Comparison of ENCODE assay signal across 16 cellular contexts in genomic region chr12:124562796-124563181, GRCh38.
"Had no signal": no experiment of that assay in that cellular context is flagged by ENCODE, and none has a peak within 500 bp of the region (broad histone marks: within the 10 kb centered on the region; RNA-seq: fewer than 3 reads in every experiment).

No MANE protein-coding gene starts in this region.

- FAIRE-seq: kidney had no signal

- H3K36me3 Mint-ChIP-seq: activated naive CD8-positive, alpha-beta T cell treated with anti-CD3 and anti-CD28 coated beads, Interleukin-2, amount 10 ng/mL, durations not matched to agents 7 days and 5 days had no signal

- ATAC-seq: stimulated activated naive CD8-positive, alpha-beta T cell treated with anti-CD3 and anti-CD28 coated beads, Interleukin-15, Interleukin-2, amounts not matched to agents 100 U/mL and 50 U/mL, for 24 hours; upper lobe of right lung had no signal

- H3K36me3 ChIP-seq: breast epithelium, ovary, suprapubic skin, upper lobe of right lung had no signal

- H3K27me3 ChIP-seq: breast epithelium, ovary, suprapubic skin, upper lobe of right lung had no signal

- H3K4me3 ChIP-seq: breast epithelium, ovary, suprapubic skin, upper lobe of right lung had no signal

- H3K9me3 ChIP-seq: breast epithelium, ovary, suprapubic skin, upper lobe of right lung had no signal

- H3K27ac Mint-ChIP-seq: activated naive CD8-positive, alpha-beta T cell treated with anti-CD3 and anti-CD28 coated beads, Interleukin-2, amount 10 ng/mL, durations not matched to agents 7 days and 5 days; activated T-helper 1 cell treated with anti-CD3 and anti-CD28 coated beads, Interleukin-12 subunit alpha, Interleukin-12 subunit beta, Interleukin-2, Interleukin-4 antibody, amounts not matched to agents 30 ng/mL and 10 ng/mL and 1 ng/mL, durations not matched to agents 14 hours and 24 hours and 36 hours; T-helper 2 cell treated with Interferon-gamma antibody and Interleukin-4, amounts not matched to agents 5 μg/mL and 100 μg/mL, for 36 hours had no signal

- H3K27ac ChIP-seq: ovary, upper lobe of right lung had no signal

- H3K4me3 Mint-ChIP-seq: activated naive CD8-positive, alpha-beta T cell treated with anti-CD3 and anti-CD28 coated beads, Interleukin-2, amount 10 ng/mL, durations not matched to agents 7 days and 5 days; activated T-helper 1 cell treated with anti-CD3 and anti-CD28 coated beads, Interleukin-12 subunit alpha, Interleukin-12 subunit beta, Interleukin-2, Interleukin-4 antibody, amounts not matched to agents 30 ng/mL and 10 ng/mL and 1 ng/mL, durations not matched to agents 14 hours and 24 hours and 36 hours; T-helper 2 cell treated with Interferon-gamma antibody and Interleukin-4, amounts not matched to agents 5 μg/mL and 100 μg/mL, for 36 hours had no signal

- DNase-seq: activated CD4-positive, alpha-beta T cell treated with anti-CD3 and anti-CD28 coated beads, Interleukin-2, amount 50 U/mL, for 1 hour; activated naive CD4-positive, alpha-beta T cell; activated naive CD8-positive, alpha-beta T cell treated with anti-CD3 and anti-CD28 coated beads, Interleukin-2, amount 10 ng/mL, durations not matched to agents 7 days and 5 days; foreskin fibroblast; glutamatergic neuron; hypothalamus; ovary; stimulated activated CD4-positive, alpha-beta T cell treated with anti-CD3 and anti-CD28 coated beads, Interleukin-15, amount 100 ng/mL, for 24 hours; stimulated activated CD4-positive, alpha-beta T cell treated with anti-CD3 and anti-CD28 coated beads, Interleukin-4, amount 100 ng/mL, for 1 hour; stimulated activated naive CD8-positive, alpha-beta T cell treated with anti-CD3 and anti-CD28 coated beads, Interleukin-15, Interleukin-2, amounts not matched to agents 100 U/mL and 50 U/mL, for 24 hours; upper lobe of right lung had no signal

- H3K9me3 Mint-ChIP-seq: activated naive CD8-positive, alpha-beta T cell treated with anti-CD3 and anti-CD28 coated beads, Interleukin-2, amount 10 ng/mL, durations not matched to agents 7 days and 5 days; activated T-helper 1 cell treated with anti-CD3 and anti-CD28 coated beads, Interleukin-12 subunit alpha, Interleukin-12 subunit beta, Interleukin-2, Interleukin-4 antibody, amounts not matched to agents 30 ng/mL and 10 ng/mL and 1 ng/mL, durations not matched to agents 14 hours and 24 hours and 36 hours; T-helper 2 cell treated with Interferon-gamma antibody and Interleukin-4, amounts not matched to agents 5 μg/mL and 100 μg/mL, for 36 hours had no signal

- H3K27me3 Mint-ChIP-seq: activated naive CD8-positive, alpha-beta T cell treated with anti-CD3 and anti-CD28 coated beads, Interleukin-2, amount 10 ng/mL, durations not matched to agents 7 days and 5 days had no signal
